ENCODE assay signal across 7 cellular contexts in genomic region chr9:128829477-128830251, GRCh38. TPM values are rescaled to one million over a fixed set of nuclear protein-coding genes. Genes with fewer than 3 reads are reported as not detected.
DNase-seq lines count a peak whose midpoint lies in the region; ATAC-seq and TF ChIP-seq lines count a peak whose summit lies in the region.

Gene SPOUT1, minus strand, starts transcription at chr9:128829794. Its CDS starts 14 bp downstream, at chr9:128829780.

- H3K36me3 ChIP-seq in hepatocyte (replicated peaks; ENCODE audit: insufficient read depth, low read depth) = no peaks in the 10 kb centered on the region

- no peaks in the 10 kb centered on the region for H3K9me2 ChIP-seq in hepatocyte (replicated peaks; ENCODE audit: insufficient read depth)

- H3K27me3 ChIP-seq in hepatocyte = no peaks in the 10 kb centered on the region

- peak within 1 kb of the TSS; percentile 11 for H3K27ac ChIP-seq in hepatocyte

- peaks cover 5% of the 10 kb centered on the region for H3K4me1 ChIP-seq in hepatocyte (ENCODE audit: insufficient read depth)

- WGBS in hepatocyte (ENCODE audit: low lambda C conversion rate, missing lambda C conversion rate) = 4% methylated on average over 48 of the region's 56 CpGs

- ATAC-seq in GM18505 (IDR thresholded peaks at IDR 0.05; ENCODE audit: unreplicated experiment) = peak; percentile 94
- peak; percentile 94 for ATAC-seq in HG02973 (IDR thresholded peaks at IDR 0.05; ENCODE audit: unreplicated experiment)

- H3K4me3 ChIP-seq in hepatocyte = peak within 1 kb of the TSS; percentile 58

- no peaks in the 10 kb centered on the region for H3K9me3 ChIP-seq in hepatocyte (ENCODE audit: low read depth)

- no peak for TF ChIP-seq CTCF in hepatocyte (IDR thresholded peaks at IDR 0.05; ENCODE audit: poor library complexity)

- TF ChIP-seq POLR2A in GM18505 (IDR thresholded peaks at IDR 0.05; ENCODE audit: borderline replicate concordance, extremely low read depth, insufficient read depth, insufficient read length) = peak; percentile 90

- H2AFZ ChIP-seq in hepatocyte = peak within 1 kb of the TSS; percentile 90

- peak within 1 kb of the TSS; percentile 91 for H3K4me2 ChIP-seq in hepatocyte

- peaks cover 12% of the 10 kb centered on the region for H3K79me2 ChIP-seq in hepatocyte

- DNase-seq in NCI-H2029 (lab: John Stamatoyannopoulos, UW) (peak; percentile 92), T-helper 9 cell (peak; percentile 90), astrocyte of the hippocampus (ENCODE audit: low read depth, low spot score) (peak; percentile 97), hepatocyte (ENCODE audit: low spot score) (peak; percentile 96), retina (peak; percentile 97)

- H4K20me1 ChIP-seq in hepatocyte (ENCODE audit: insufficient read depth, poor library complexity, severe bottlenecking) = no peaks in the 10 kb centered on the region

RNA-seq across cellular contexts. Expression of gene SPOUT1, which starts in this region (rescaled TPM):
- 21.9 and 27.3 TPM in 2 replicates for total RNA-seq in hepatocyte
- polyA plus RNA-seq in hepatocyte = 38.5 and 59.6 TPM in 2 replicates

Comparison
In these comparisons a context has a peak if more than half of its experiments do, and no peak if none do; other contexts are left out.
1. Peak in every context shown above with its lines: DNase-seq, ATAC-seq, H3K4me3 ChIP-seq and H3K27ac ChIP-seq.